In genomic region chr19:36436531-36436930, GRCh38 we compare ENCODE assay signal across 14 cellular contexts. TPM values are rescaled to one million over a fixed set of nuclear protein-coding genes. Genes with fewer than 3 reads are reported as not detected.
DNase-seq lines count a peak whose midpoint lies in the region; ATAC-seq and TF ChIP-seq lines count a peak whose summit lies in the region.
"Had no signal": no experiment of that assay in that cellular context is flagged by ENCODE, and none has a peak within 500 bp of the region (broad histone marks: within the 10 kb centered on the region; RNA-seq: fewer than 3 reads in every experiment).

No MANE protein-coding gene starts in this region.

- no peak for ATAC-seq in IMR-90 (ENCODE audit: low read depth)
- ATAC-seq in GM21381 (IDR thresholded peaks at IDR 0.05; ENCODE audit: unreplicated experiment), result no peak
- ATAC-seq: gastroesophageal sphincter had no signal

- no peaks in the 10 kb centered on the region for H4K20me1 ChIP-seq in IMR-90 (ENCODE audit: insufficient read depth, low read length)

- H3K4ac ChIP-seq in IMR-90 (ENCODE audit: low read depth, low read length), result no peak overlapping the region

- H2BK20ac ChIP-seq in IMR-90 (ENCODE audit: low read depth, low read length), result no peak overlapping the region

- H2BK5ac ChIP-seq in IMR-90 (ENCODE audit: low read depth, low read length, poor library complexity, severe bottlenecking), result no peak overlapping the region

- H2BK120ac ChIP-seq in IMR-90 (ENCODE audit: low read depth, low read length), result no peak overlapping the region

- H3K9ac ChIP-seq in IMR-90 (ENCODE audit: low read depth, low read length), result no peak overlapping the region

- no peak for TF ChIP-seq POLR2A in IMR-90 (IDR thresholded peaks at IDR 0.05; ENCODE audit: low read depth, low read length)

- H2BK15ac ChIP-seq in IMR-90 (ENCODE audit: low read depth, low read length), result no peak overlapping the region

- H4K91ac ChIP-seq in IMR-90 (ENCODE audit: insufficient read depth, low read depth, low read length), result no peak overlapping the region

- H4K8ac ChIP-seq in IMR-90 (ENCODE audit: low read depth in 2 of 2, low read length in 2 of 2), result no peak overlapping the region

- no peak overlapping the region for H2AK9ac ChIP-seq in IMR-90 (replicated peaks; ENCODE audit: low read depth, low read length, poor library complexity)

- CTCF ChIA-PET in IMR-90 (lab: Yijun Ruan, JAX), result no interaction called here

- no peak for TF ChIP-seq CTCF in IMR-90 (conservative IDR thresholded peaks at IDR 0.05; ENCODE audit: low read depth, low read length)

- BruUV-seq in IMR-90 (replicated peaks; lab: Mats Ljungman, UMichigan), result no TSS peak

- no peaks in the 10 kb centered on the region for H3K27me3 ChIP-seq in IMR-90 (ENCODE audit: control insufficient read depth, insufficient read depth, low read length)
- H3K27me3 ChIP-seq: gastroesophageal sphincter had no signal

- no peaks in the 10 kb centered on the region for H3K9me1 ChIP-seq in IMR-90 (ENCODE audit: insufficient read depth, low read length)

- no CpG with 5 or more reads among the region's 2 CpGs for WGBS in IMR-90 (ENCODE audit: extremely low coverage in 2 of 2, insufficient read length in 1 of 2), 2 experiments

- no peak overlapping the region for H4K5ac ChIP-seq in IMR-90 (ENCODE audit: low read depth, low read length)

- H3K27ac ChIP-seq in IMR-90 (ENCODE audit: insufficient read depth, low read length), result no peak overlapping the region
- H3K27ac ChIP-seq: gastroesophageal sphincter had no signal

- TF ChIP-seq RAD21 in IMR-90 (IDR thresholded peaks at IDR 0.05; ENCODE audit: low read length), result no peak

- H3K14ac ChIP-seq in IMR-90 (replicated peaks; ENCODE audit: low read depth, low read length), result no peak overlapping the region

- no peak overlapping the region for H3K56ac ChIP-seq in IMR-90 (ENCODE audit: extremely low read depth, insufficient read depth, low read length)

- H3K9me3 ChIP-seq in IMR-90 (ENCODE audit: control insufficient read depth, insufficient read depth, low read length), result peaks cover 8% of the 10 kb centered on the region; the same call in 1 of the 2 replicates
- H3K9me3 ChIP-seq: HAP-1 had no signal

- POLR2A ChIA-PET in IMR-90 (lab: Charles Lee; ENCODE audit: unreplicated experiment), result no interaction called here

- intact Hi-C loops in IMR-90 (cut with micrococcal nuclease), result no loop called here

- H3K18ac ChIP-seq in IMR-90 (ENCODE audit: low read depth, low read length), result no peak overlapping the region

- H3K36me3 ChIP-seq in IMR-90 (ENCODE audit: control insufficient read depth, insufficient read depth, low read length), result no peaks in the 10 kb centered on the region
- H3K36me3 ChIP-seq: gastroesophageal sphincter, HAP-1 had no signal

- dilution Hi-C loops in IMR-90 (cut with HindIII; ENCODE audit: low sequenced_read_pairs, unreplicated experiment), result no loop called here

- no peaks in the 10 kb centered on the region for H3K4me1 ChIP-seq in IMR-90 (ENCODE audit: control insufficient read depth, insufficient read depth, low read length)
- H3K4me1 ChIP-seq: gastroesophageal sphincter, HAP-1 had no signal

- H2AFZ ChIP-seq in IMR-90 (replicated peaks; ENCODE audit: low read length, poor library complexity), result no peak overlapping the region

- H3K79me1 ChIP-seq in IMR-90 (ENCODE audit: low read depth in 1 of 2, low read length in 2 of 2), result no peaks in the 10 kb centered on the region

- H2AK5ac ChIP-seq in IMR-90 (ENCODE audit: low read depth, low read length), result no peak overlapping the region

- no peak overlapping the region for H3K4me3 ChIP-seq in IMR-90 (ENCODE audit: insufficient read depth, low read depth, low read length)
- H3K4me3 ChIP-seq: gastroesophageal sphincter, HAP-1 had no signal

- in situ Hi-C loops in IMR-90 (cut with MboI; ENCODE audit: low sequenced_read_pairs), result no loop called here

- no peak overlapping the region for H3K4me2 ChIP-seq in IMR-90 (ENCODE audit: low read depth, low read length)

- DNase-seq in DMS53 (lab: John Stamatoyannopoulos, UW), result peak; percentile 65
- DNase-seq in IMR-90, result no peak
- DNase-seq in SW480 (ENCODE audit: low spot score), result peak; percentile 38
- peak; percentile 62 for DNase-seq in iris pigment epithelial cell (ENCODE audit: low read depth)
- no peak for DNase-seq in NCI-H2196 (lab: John Stamatoyannopoulos, UW; ENCODE audit: unreplicated experiment)
- no peak for DNase-seq in DMS153 (lab: John Stamatoyannopoulos, UW)
- DNase-seq in superior temporal gyrus (ENCODE audit: extremely low spot score), result no peak
- DNase-seq: central memory CD4-positive, alpha-beta T cell; DMS79; midbrain; NCI-H1417 treated with DMSO at 0.1 percent for 48 hours had no signal

- no peak overlapping the region for H3K23ac ChIP-seq in IMR-90 (ENCODE audit: low read depth, low read length)

TF ChIP-seq in IMR-90, 13 proteins besides CTCF, POLR2A, EP300 and RAD21:
- TF ChIP-seq, protein P1, sequence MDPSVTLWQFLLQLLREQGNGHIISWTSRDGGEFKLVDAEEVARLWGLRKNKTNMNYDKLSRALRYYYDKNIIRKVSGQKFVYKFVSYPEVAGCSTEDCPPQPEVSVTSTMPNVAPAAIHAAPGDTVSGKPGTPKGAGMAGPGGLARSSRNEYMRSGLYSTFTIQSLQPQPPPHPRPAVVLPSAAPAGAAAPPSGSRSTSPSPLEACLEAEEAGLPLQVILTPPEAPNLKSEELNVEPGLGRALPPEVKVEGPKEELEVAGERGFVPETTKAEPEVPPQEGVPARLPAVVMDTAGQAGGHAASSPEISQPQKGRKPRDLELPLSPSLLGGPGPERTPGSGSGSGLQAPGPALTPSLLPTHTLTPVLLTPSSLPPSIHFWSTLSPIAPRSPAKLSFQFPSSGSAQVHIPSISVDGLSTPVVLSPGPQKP (IDR thresholded peaks at IDR 0.05; ENCODE audit: borderline replicate concordance, low read depth, low read length), result no peak
- TF ChIP-seq, protein P2, sequence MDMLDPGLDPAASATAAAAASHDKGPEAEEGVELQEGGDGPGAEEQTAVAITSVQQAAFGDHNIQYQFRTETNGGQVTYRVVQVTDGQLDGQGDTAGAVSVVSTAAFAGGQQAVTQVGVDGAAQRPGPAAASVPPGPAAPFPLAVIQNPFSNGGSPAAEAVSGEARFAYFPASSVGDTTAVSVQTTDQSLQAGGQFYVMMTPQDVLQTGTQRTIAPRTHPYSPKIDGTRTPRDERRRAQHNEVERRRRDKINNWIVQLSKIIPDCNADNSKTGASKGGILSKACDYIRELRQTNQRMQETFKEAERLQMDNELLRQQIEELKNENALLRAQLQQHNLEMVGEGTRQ (IDR thresholded peaks at IDR 0.05; ENCODE audit: low read depth, low read length), result no peak
- TF ChIP-seq RFX5 (IDR thresholded peaks at IDR 0.05; ENCODE audit: low read depth, low read length), result peak; percentile 91

RNA-seq across cellular contexts. Expression of gene ZFP82, which starts 18.1 kb away (rescaled TPM):
- 3.9 and 5.0 TPM in 2 replicates for total RNA-seq in IMR-90 (2012; rRNA removed)
- polyA plus RNA-seq in IMR-90 (2012; rRNA removed), result 1.4 and 1.6 TPM in 2 replicates
- 0.31 and 0.63 TPM in 2 replicates for polyA plus RNA-seq in IMR-90 (2012; cell fraction: cytosol; rRNA removed)
- 0.32 and 2.1 TPM in 2 replicates for polyA plus RNA-seq in IMR-90 (2012; cell fraction: nucleus; rRNA removed; ENCODE audit: low replicate concordance)

RNA-seq across cellular contexts. Expression of gene ZNF566, which starts 52.8 kb away (rescaled TPM):
- total RNA-seq in IMR-90 (2012; rRNA removed), result 4.8 and 8.6 TPM in 2 replicates
- polyA plus RNA-seq in IMR-90 (2012; rRNA removed), result 1.3 and 3.0 TPM in 2 replicates
- 1.2 and 1.4 TPM in 2 replicates for polyA plus RNA-seq in IMR-90 (2012; cell fraction: cytosol; rRNA removed)
- 2.4 and 5.7 TPM in 2 replicates for polyA plus RNA-seq in IMR-90 (2012; cell fraction: nucleus; rRNA removed; ENCODE audit: low replicate concordance)

RNA-seq across cellular contexts. Expression of gene ZFP14, which starts 57.5 kb away (rescaled TPM):
- total RNA-seq in IMR-90 (2012; rRNA removed), result 2.0 and 2.2 TPM in 2 replicates
- 0.46 and 0.67 TPM in 2 replicates for polyA plus RNA-seq in IMR-90 (2012; rRNA removed)
- polyA plus RNA-seq in IMR-90 (2012; cell fraction: cytosol; rRNA removed), result 0.09 and 0.12 TPM in 2 replicates
- polyA plus RNA-seq in IMR-90 (2012; cell fraction: nucleus; rRNA removed; ENCODE audit: low replicate concordance), result 0.13 and 1.7 TPM in 2 replicates

Comparison
In these comparisons a context has a peak if more than half of its experiments do, and no peak if none do; other contexts are left out.
1. DNase-seq: peak in DMS53 (single experiment), SW480 (single experiment) and iris pigment epithelial cell (single experiment); none in IMR-90 (single experiment), NCI-H2196 (single experiment), DMS153 (single experiment) and superior temporal gyrus (single experiment).